In the genomic region with DNA sequence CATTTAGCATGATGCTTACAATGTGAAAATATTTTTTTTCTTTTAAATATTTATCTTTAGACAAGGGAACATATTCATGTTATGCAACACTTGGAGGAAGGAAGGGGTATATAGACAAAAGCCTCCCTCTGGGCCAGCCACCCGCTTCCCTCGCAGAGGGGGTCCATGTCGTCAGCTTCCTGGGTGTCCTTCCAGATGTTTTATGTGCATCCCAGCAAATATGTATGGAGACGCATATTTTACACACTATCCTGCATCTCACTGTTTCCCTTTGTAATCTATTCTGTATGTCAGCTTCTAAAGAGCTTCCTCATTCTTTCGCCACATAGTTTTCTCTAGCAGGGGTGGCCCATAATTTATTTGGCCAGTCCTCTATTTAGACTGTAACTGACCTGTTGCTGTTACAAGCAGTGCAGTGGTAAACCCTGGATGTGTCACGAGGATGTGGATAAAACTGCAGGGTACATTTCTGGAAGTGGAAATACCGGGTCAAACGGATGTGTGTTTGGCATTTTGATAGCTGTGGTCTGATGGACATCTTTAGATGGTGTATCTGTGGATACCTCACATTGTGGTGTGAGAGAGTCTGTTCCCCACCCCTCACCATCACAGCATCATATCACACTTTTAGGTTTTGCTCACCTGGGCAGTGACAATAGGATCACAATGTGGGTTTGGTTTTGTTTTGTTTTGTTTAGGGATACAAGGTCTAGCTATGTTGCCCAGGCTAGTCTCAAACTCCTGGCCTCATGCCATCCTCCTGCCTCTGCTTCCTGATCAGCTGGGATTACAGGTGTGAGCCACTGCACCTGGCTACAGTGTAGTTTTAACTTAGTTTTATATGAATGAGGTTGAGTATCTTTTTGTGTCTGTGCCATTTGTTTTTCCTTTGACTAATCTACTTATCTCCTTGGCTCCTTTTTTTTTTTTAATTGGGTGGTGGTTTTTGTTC, we compare ENCODE assay signal across 1 cellular context.
TF ChIP-seq lines count a peak whose summit lies in the region.

No MANE protein-coding gene starts in this region.

TF ChIP-seq in IMR-90, 13 proteins besides CTCF, POLR2A, EP300 and RAD21:
- TF ChIP-seq RFX5 (IDR thresholded peaks at IDR 0.05; ENCODE audit: low read depth, low read length): no peak
- no peak for TF ChIP-seq CHD1 (IDR thresholded peaks at IDR 0.05; ENCODE audit: low read depth, low read length)
- no peak for TF ChIP-seq SMC3 (IDR thresholded peaks at IDR 0.05; ENCODE audit: low read depth, low read length)
- no peak for TF ChIP-seq CEBPB (IDR thresholded peaks at IDR 0.05; ENCODE audit: low read depth, low read length)
- TF ChIP-seq NFE2L2 (IDR thresholded peaks at IDR 0.05; ENCODE audit: low read depth, low read length): no peak
